ENCODE assay signal across 21 cellular contexts in genomic region chr6:102812242-102812641, GRCh38.
DNase-seq lines count a peak whose midpoint lies in the region; ATAC-seq and TF ChIP-seq lines count a peak whose summit lies in the region.
"Had no signal": no experiment of that assay in that cellular context is flagged by ENCODE, and none has a peak within 500 bp of the region (broad histone marks: within the 10 kb centered on the region; RNA-seq: fewer than 3 reads in every experiment).

No MANE protein-coding gene starts in this region.

- no peak overlapping the region for H2BK15ac ChIP-seq in IMR-90 (ENCODE audit: low read depth, low read length)

- no peak overlapping the region for H4K8ac ChIP-seq in IMR-90 (ENCODE audit: low read depth in 2 of 2, low read length in 2 of 2)

- H3K4ac ChIP-seq in IMR-90 (ENCODE audit: low read depth, low read length), result no peak overlapping the region

- no peak overlapping the region for H2BK5ac ChIP-seq in IMR-90 (ENCODE audit: low read depth, low read length, poor library complexity, severe bottlenecking)

- no peak overlapping the region for H3K23ac ChIP-seq in IMR-90 (ENCODE audit: low read depth, low read length)

- ATAC-seq in IMR-90 (ENCODE audit: low read depth), result no peak
- no peak for ATAC-seq in HG03342 (IDR thresholded peaks at IDR 0.05; ENCODE audit: unreplicated experiment)
- ATAC-seq: Right ventricle myocardium inferior had no signal

- BruUV-seq in IMR-90 (replicated peaks; lab: Mats Ljungman, UMichigan) (no TSS peak), mammary epithelial cell (replicated peaks; lab: Mats Ljungman, UMichigan) (no TSS peak)

- H2AFZ ChIP-seq in IMR-90 (replicated peaks; ENCODE audit: low read length, poor library complexity) (no peak overlapping the region), mammary epithelial cell (ENCODE audit: low read depth, low read length) (no peak overlapping the region), osteoblast (ENCODE audit: low read length) (no peak overlapping the region)

- no peak for TF ChIP-seq CTCF in IMR-90 (conservative IDR thresholded peaks at IDR 0.05; ENCODE audit: low read depth, low read length)
- no peak for TF ChIP-seq CTCF in mammary epithelial cell (conservative IDR thresholded peaks at IDR 0.05 in 1 of 2, IDR thresholded peaks at IDR 0.05 in 1 of 2; ENCODE audit: extremely low read depth in 1 of 2, insufficient read depth in 1 of 2, low read depth in 1 of 2, low read length in 2 of 2)
- TF ChIP-seq CTCF in osteoblast (IDR thresholded peaks at IDR 0.05; ENCODE audit: extremely low read depth, low read depth, low read length), result no peak
- TF ChIP-seq CTCF in tibial nerve (IDR thresholded peaks at IDR 0.05), result no peak

- in situ Hi-C loops in IMR-90 (cut with MboI; ENCODE audit: low sequenced_read_pairs), result no loop called here
- in situ Hi-C loops in mammary epithelial cell (cut with MboI; ENCODE audit: low sequenced_read_pairs in 2 of 2), result no loop called here

- H3K4me1 ChIP-seq in IMR-90 (ENCODE audit: control insufficient read depth, insufficient read depth, low read length), result no peaks in the 10 kb centered on the region
- H3K4me1 ChIP-seq in mammary epithelial cell (ENCODE audit: insufficient read depth, low read length), result no peaks in the 10 kb centered on the region
- H3K4me1 ChIP-seq in osteoblast (ENCODE audit: insufficient read depth, low read length), result no peaks in the 10 kb centered on the region
- H3K4me1 ChIP-seq in tibial nerve, result no peaks in the 10 kb centered on the region
- H3K4me1 ChIP-seq: BLaER1, Peyer's patch had no signal

- dilution Hi-C loops in IMR-90 (cut with HindIII; ENCODE audit: low sequenced_read_pairs, unreplicated experiment), result no loop called here
- dilution Hi-C loops in mammary epithelial cell (cut with HindIII; ENCODE audit: low sequenced_read_pairs), result no loop called here

- DNase-seq in HCEC 1CT (peak; percentile 64), IMR-90 (no peak), mammary epithelial cell (peak; percentile 0), osteoblast (ENCODE audit: insufficient read length, low spot score, missing footprints) (peak; percentile 6), tibial nerve (ENCODE audit: low spot score in 2 of 2) (no peak), inferior parietal cortex (ENCODE audit: extremely low spot score) (no peak)
- DNase-seq: CD4-positive, alpha-beta T cell; COR-L47; GF-D8; H9; KG1; NCI-H1105 treated with DMSO at 0.1 percent for 48 hours; NCI-H2081; NCI-H2171; NCI-H345; NCI-H524; NCI-H82; Peyer's patch had no signal

- no peaks in the 10 kb centered on the region for H3K9me1 ChIP-seq in IMR-90 (ENCODE audit: insufficient read depth, low read length)

- intact Hi-C loops in IMR-90 (cut with micrococcal nuclease) (no loop called here), mammary epithelial cell (cut with micrococcal nuclease) (no loop called here)

- TF ChIP-seq RAD21 in IMR-90 (IDR thresholded peaks at IDR 0.05; ENCODE audit: low read length), result no peak

- H4K91ac ChIP-seq in IMR-90 (ENCODE audit: insufficient read depth, low read depth, low read length), result no peak overlapping the region

- H3K27me3 ChIP-seq in IMR-90 (ENCODE audit: control insufficient read depth, insufficient read depth, low read length) (no peaks in the 10 kb centered on the region), mammary epithelial cell (ENCODE audit: insufficient read depth, low read length) (no peaks in the 10 kb centered on the region), osteoblast (ENCODE audit: insufficient read depth, low read length) (no peaks in the 10 kb centered on the region), tibial nerve (no peaks in the 10 kb centered on the region)
- H3K27me3 ChIP-seq: BLaER1, Peyer's patch had no signal

- TF ChIP-seq EP300 in tibial nerve (IDR thresholded peaks at IDR 0.05), result no peak

- H4K20me1 ChIP-seq in IMR-90 (ENCODE audit: insufficient read depth, low read length) (no peaks in the 10 kb centered on the region), mammary epithelial cell (ENCODE audit: insufficient read depth, low read length) (no peaks in the 10 kb centered on the region), osteoblast (ENCODE audit: insufficient read depth, low read length) (no peaks in the 10 kb centered on the region)
- H4K20me1 ChIP-seq: BLaER1 had no signal

- no CpG with 5 or more reads among the region's 3 CpGs for WGBS in IMR-90 (ENCODE audit: extremely low coverage in 2 of 2, insufficient read length in 1 of 2), 2 experiments
- 35% methylated on average over 3 of the region's 3 CpGs for WGBS in mammary epithelial cell (ENCODE audit: low coverage, missing lambda C conversion rate)
- WGBS in tibial nerve, 2 donors, result 68 to 70% methylated on average over 3 of the region's 3 CpGs

- H3K79me2 ChIP-seq in mammary epithelial cell (ENCODE audit: insufficient read depth, low read length), result no peaks in the 10 kb centered on the region
- no peaks in the 10 kb centered on the region for H3K79me2 ChIP-seq in osteoblast (ENCODE audit: insufficient read depth, low read length)

- H3K79me1 ChIP-seq in IMR-90 (ENCODE audit: low read depth in 1 of 2, low read length in 2 of 2), result no peaks in the 10 kb centered on the region

- H4K5ac ChIP-seq in IMR-90 (ENCODE audit: low read depth, low read length), result no peak overlapping the region

- no peak overlapping the region for H3K4me2 ChIP-seq in IMR-90 (ENCODE audit: low read depth, low read length)
- H3K4me2 ChIP-seq in mammary epithelial cell (ENCODE audit: insufficient read depth, low read depth, low read length), result no peak overlapping the region
- H3K4me2 ChIP-seq in osteoblast (ENCODE audit: insufficient read depth, low read length), result no peak overlapping the region
- H3K4me2 ChIP-seq: BLaER1 had no signal

- POLR2A ChIA-PET in IMR-90 (lab: Charles Lee; ENCODE audit: unreplicated experiment), result no interaction called here

- no peak overlapping the region for H2AK9ac ChIP-seq in IMR-90 (replicated peaks; ENCODE audit: low read depth, low read length, poor library complexity)

- no peak overlapping the region for H3K14ac ChIP-seq in IMR-90 (replicated peaks; ENCODE audit: low read depth, low read length)

- H3K4me3 ChIP-seq in IMR-90 (ENCODE audit: insufficient read depth, low read depth, low read length), result no peak overlapping the region
- no peak overlapping the region for H3K4me3 ChIP-seq in mammary epithelial cell (replicated peaks in 1 of 3; ENCODE audit: insufficient read depth in 1 of 3, low read depth in 2 of 3, low read length in 3 of 3)
- no peak overlapping the region for H3K4me3 ChIP-seq in osteoblast (ENCODE audit: insufficient read depth, low read length)
- no peak overlapping the region for H3K4me3 ChIP-seq in tibial nerve
- H3K4me3 ChIP-seq: BLaER1, Peyer's patch had no signal

- H3K56ac ChIP-seq in IMR-90 (ENCODE audit: extremely low read depth, insufficient read depth, low read length), result no peak overlapping the region

- H2AK5ac ChIP-seq in IMR-90 (ENCODE audit: low read depth, low read length), result no peak overlapping the region

- H3K27ac ChIP-seq in IMR-90 (ENCODE audit: insufficient read depth, low read length) (no peak overlapping the region), mammary epithelial cell (ENCODE audit: insufficient read depth, low read depth, low read length) (no peak overlapping the region), osteoblast (ENCODE audit: low read depth, low read length) (no peak overlapping the region), tibial nerve (no peak overlapping the region)
- H3K27ac ChIP-seq: BLaER1, Peyer's patch had no signal

- H2BK20ac ChIP-seq in IMR-90 (ENCODE audit: low read depth, low read length), result no peak overlapping the region

- no peak for TF ChIP-seq POLR2A in IMR-90 (IDR thresholded peaks at IDR 0.05; ENCODE audit: low read depth, low read length)
- no peak for TF ChIP-seq POLR2A in tibial nerve (IDR thresholded peaks at IDR 0.05)

- H3K18ac ChIP-seq in IMR-90 (ENCODE audit: low read depth, low read length), result no peak overlapping the region

- H3K36me3 ChIP-seq in IMR-90 (ENCODE audit: control insufficient read depth, insufficient read depth, low read length) (no peaks in the 10 kb centered on the region), mammary epithelial cell (ENCODE audit: insufficient read depth, low read length) (no peaks in the 10 kb centered on the region), osteoblast (ENCODE audit: insufficient read depth, low read length) (no peaks in the 10 kb centered on the region), tibial nerve (no peaks in the 10 kb centered on the region)
- H3K36me3 ChIP-seq: BLaER1, Peyer's patch had no signal

- H3K9ac ChIP-seq in IMR-90 (ENCODE audit: low read depth, low read length), result no peak overlapping the region
- H3K9ac ChIP-seq in mammary epithelial cell (ENCODE audit: insufficient read depth, low read length), result no peak overlapping the region
- H3K9ac ChIP-seq: BLaER1 had no signal

- no peaks in the 10 kb centered on the region for H3K9me3 ChIP-seq in IMR-90 (ENCODE audit: control insufficient read depth, insufficient read depth, low read length)
- H3K9me3 ChIP-seq in mammary epithelial cell (replicated peaks; ENCODE audit: insufficient read depth, low read length), result no peaks in the 10 kb centered on the region
- H3K9me3 ChIP-seq in osteoblast (ENCODE audit: low read depth, low read length), result peaks cover 5% of the 10 kb centered on the region
- no peaks in the 10 kb centered on the region for H3K9me3 ChIP-seq in tibial nerve
- H3K9me3 ChIP-seq: BLaER1 had no signal

- no peak overlapping the region for H2BK120ac ChIP-seq in IMR-90 (ENCODE audit: low read depth, low read length)

- CTCF ChIA-PET in IMR-90 (lab: Yijun Ruan, JAX), result no interaction called here
- CTCF ChIA-PET in mammary epithelial cell (lab: Charles Lee; ENCODE audit: low non-redundant PET), result no interaction called here

TF ChIP-seq in IMR-90, 13 proteins besides CTCF, POLR2A, EP300 and RAD21:
- TF ChIP-seq FOS (IDR thresholded peaks at IDR 0.05; ENCODE audit: low read depth, low read length) (no peak), MAFK (IDR thresholded peaks at IDR 0.05; ENCODE audit: low read depth, low read length) (no peak), RFX5 (IDR thresholded peaks at IDR 0.05; ENCODE audit: low read depth, low read length) (no peak), BHLHE40 (IDR thresholded peaks at IDR 0.05; ENCODE audit: low read depth, low read length) (no peak), ELK1 (IDR thresholded peaks at IDR 0.05; ENCODE audit: borderline replicate concordance, low read depth, low read length) (no peak), CHD1 (IDR thresholded peaks at IDR 0.05; ENCODE audit: low read depth, low read length) (no peak), NFE2L2 (IDR thresholded peaks at IDR 0.05; ENCODE audit: low read depth, low read length) (no peak), CEBPB (IDR thresholded peaks at IDR 0.05; ENCODE audit: low read depth, low read length) (0 out of 2 replicates have a peak, but pooled peaks have one; percentile 13)

Comparison
In these comparisons a context has a peak if more than half of its experiments do, and no peak if none do; other contexts are left out.
1. DNase-seq: peak in HCEC 1CT (single experiment), mammary epithelial cell (single experiment) and osteoblast (single experiment); none in IMR-90 (single experiment), tibial nerve (0 of 2) and inferior parietal cortex (single experiment).